8 cellular contexts compared by ENCODE assay signal in genomic region chr19:46081928-46082727, GRCh38. TPM values are rescaled to one million over a fixed set of nuclear protein-coding genes. Genes with fewer than 3 reads are reported as not detected.
DNase-seq lines count a peak whose midpoint lies in the region; ATAC-seq and TF ChIP-seq lines count a peak whose summit lies in the region.
"Had no signal": no experiment of that assay in that cellular context is flagged by ENCODE, and none has a peak within 500 bp of the region (broad histone marks: within the 10 kb centered on the region; RNA-seq: fewer than 3 reads in every experiment).

No MANE protein-coding gene starts in this region.

- no peak overlapping the region for H3K27ac Mint-ChIP-seq in mesothelial cell of epicardium

- no peaks in the 10 kb centered on the region for H3K36me3 ChIP-seq in DND-41 (ENCODE audit: insufficient read depth, low read length)
- H3K36me3 ChIP-seq in NT2/D1 (ENCODE audit: insufficient read depth, insufficient read length, low read length): no peaks in the 10 kb centered on the region

- H3K4me1 ChIP-seq in DND-41 (ENCODE audit: insufficient read depth, low read length) (no peaks in the 10 kb centered on the region), NT2/D1 (ENCODE audit: insufficient read depth, insufficient read length) (no peaks in the 10 kb centered on the region)

- H3K9ac ChIP-seq in DND-41 (ENCODE audit: low read depth, low read length): no peak overlapping the region
- H3K9ac ChIP-seq in NT2/D1 (ENCODE audit: insufficient read length, low read depth): no peak overlapping the region

- DNase-seq in DND-41 (peak; percentile 17), HL-60 (ENCODE audit: low read depth in 1 of 2, low spot score in 1 of 2) (peak; percentile 33 to 36), NT2/D1 (ENCODE audit: low read depth, low spot score) (peak; percentile 5), dedifferentiated amniotic fluid mesenchymal stem cell (ENCODE audit: extremely low spot score) (peak; percentile 48), mesothelial cell of epicardium (ENCODE audit: low spot score in 2 of 2, unreplicated experiment in 2 of 2) (peak in 1 of 2 experiments; percentile 58), SKM-1 treated with dmso at 0.1 percent for 144 hours (lab: John Stamatoyannopoulos, UW; ENCODE audit: unreplicated experiment) (no peak), NCI-H2081 treated with DMSO at 0.1 percent for 48 hours (lab: John Stamatoyannopoulos, UW) (no peak)

- no peak overlapping the region for H3K4me3 Mint-ChIP-seq in mesothelial cell of epicardium

- H3K4me2 ChIP-seq in DND-41 (ENCODE audit: insufficient read depth, low read length): no peak overlapping the region

- no peaks in the 10 kb centered on the region for H4K20me1 ChIP-seq in DND-41 (ENCODE audit: insufficient read depth, low read length)

- H3K27ac ChIP-seq in DND-41 (ENCODE audit: low read length) (no peak overlapping the region), HL-60 (replicated peaks) (no peak overlapping the region)

- H3K36me3 Mint-ChIP-seq in mesothelial cell of epicardium: peaks cover 9% of the 10 kb centered on the region

- H3K9me3 Mint-ChIP-seq in mesothelial cell of epicardium: peaks cover 18% of the 10 kb centered on the region

- no peak overlapping the region for H2AFZ ChIP-seq in DND-41 (ENCODE audit: low read depth, low read length)

- no peak for ATAC-seq in DND-41 (ENCODE audit: insufficient read depth, low read depth)

- TF ChIP-seq CTCF in DND-41 (IDR thresholded peaks at IDR 0.05; ENCODE audit: borderline replicate concordance, extremely low read depth, low read length, poor library complexity, severe bottlenecking): peak; percentile 64
- peak; percentile 39 for TF ChIP-seq CTCF in HL-60 (IDR thresholded peaks at IDR 0.05; ENCODE audit: insufficient read depth, low read length)
- TF ChIP-seq CTCF in mesothelial cell of epicardium (IDR thresholded peaks at IDR 0.05; ENCODE audit: unreplicated experiment): peak; percentile 84

- peaks cover 8% of the 10 kb centered on the region for H3K4me1 Mint-ChIP-seq in mesothelial cell of epicardium

- no peaks in the 10 kb centered on the region for H3K79me2 ChIP-seq in DND-41 (ENCODE audit: insufficient read depth, low read length)

- H3K9me3 ChIP-seq in DND-41 (ENCODE audit: insufficient read depth, low read length, severe bottlenecking) (peaks cover 4% of the 10 kb centered on the region), NT2/D1 (ENCODE audit: insufficient read depth, low read length) (no peaks in the 10 kb centered on the region)

- H3K27me3 Mint-ChIP-seq in mesothelial cell of epicardium (ENCODE audit: low read depth): peaks cover 19% of the 10 kb centered on the region

- H3K4me3 ChIP-seq in DND-41 (ENCODE audit: low read depth in 1 of 2, low read length in 2 of 2): no peak overlapping the region
- no peak overlapping the region for H3K4me3 ChIP-seq in HL-60 (replicated peaks; ENCODE audit: insufficient read depth, low read length)
- H3K4me3 ChIP-seq in NT2/D1 (ENCODE audit: insufficient read length, low read depth): no peak overlapping the region

- H3K27me3 ChIP-seq in DND-41 (ENCODE audit: insufficient read depth, low read length, poor library complexity) (no peaks in the 10 kb centered on the region), HL-60 (ENCODE audit: insufficient read depth, poor library complexity, severe bottlenecking) (peaks cover 2% of the 10 kb centered on the region), NT2/D1 (ENCODE audit: insufficient read depth, insufficient read length) (peaks cover 3% of the 10 kb centered on the region)

RNA-seq across cellular contexts. Expression of gene IGFL4, which starts 41.3 kb away (rescaled TPM):
- 1.8 to 2.8 TPM (median 2.4 TPM) in 3 replicates for total RNA-seq in mesothelial cell of epicardium

RNA-seq across cellular contexts. Expression of gene IGFL3, which starts 42.4 kb away (rescaled TPM):
- total RNA-seq in mesothelial cell of epicardium: not detected in 3 replicates
- total RNA-seq: pulmonary artery endothelial cell had no signal

RNA-seq across cellular contexts. Expression of gene PGLYRP1, which starts 59.3 kb away (rescaled TPM):
- total RNA-seq in mesothelial cell of epicardium: not detected in 3 replicates
- total RNA-seq: pulmonary artery endothelial cell had no signal

Comparison
In these comparisons a context has a peak if more than half of its experiments do, and no peak if none do; other contexts are left out.
1. DNase-seq: peak in DND-41 (single experiment), HL-60 (2 of 2), NT2/D1 (single experiment) and dedifferentiated amniotic fluid mesenchymal stem cell (single experiment); none in SKM-1 treated with dmso at 0.1 percent for 144 hours (single experiment) and NCI-H2081 treated with DMSO at 0.1 percent for 48 hours (single experiment).
2. Peak in every context shown above with its lines, with median percentiles within 50 percentile points of each other: CTCF ChIP-seq.